Comparison of ENCODE assay signal across 1 cellular context in genomic region chr11:65493367-65494176, GRCh38.
TF ChIP-seq lines count a peak whose summit lies in the region.

No MANE protein-coding gene starts in this region.

TF ChIP-seq in H1, 55 proteins besides CTCF, POLR2A, EP300 and RAD21:
- TF ChIP-seq KDM1A (IDR thresholded peaks at IDR 0.05; ENCODE audit: borderline replicate concordance, low read length) (no peak), TAF7 (optimal IDR thresholded peaks at IDR 0.05; ENCODE audit: borderline replicate concordance, low read depth, low read length) (no peak), TBP (IDR thresholded peaks at IDR 0.05; ENCODE audit: low read depth, low read length) (no peak), BRCA1 (IDR thresholded peaks at IDR 0.05; ENCODE audit: low read depth, low read length) (no peak), ATF2 (IDR thresholded peaks at IDR 0.05; ENCODE audit: low read length) (no peak), CREB1 (IDR thresholded peaks at IDR 0.05) (no peak), MAFK (IDR thresholded peaks at IDR 0.05; ENCODE audit: low read depth, low read length) (no peak), CEBPB (IDR thresholded peaks at IDR 0.05; ENCODE audit: low read depth, low read length) (no peak), SP1 (IDR thresholded peaks at IDR 0.05; ENCODE audit: low read depth, low read length) (no peak), USF2 (IDR thresholded peaks at IDR 0.05; ENCODE audit: low read length) (no peak), BACH1 (IDR thresholded peaks at IDR 0.05; ENCODE audit: low read length) (no peak), CHD2 (IDR thresholded peaks at IDR 0.05; ENCODE audit: low read length) (no peak), YY1 (IDR thresholded peaks at IDR 0.05; ENCODE audit: low read depth, low read length) (no peak), FOSL1 (IDR thresholded peaks at IDR 0.05; ENCODE audit: insufficient read depth, low read depth, low read length) (no peak)
- TF ChIP-seq, protein P1, sequence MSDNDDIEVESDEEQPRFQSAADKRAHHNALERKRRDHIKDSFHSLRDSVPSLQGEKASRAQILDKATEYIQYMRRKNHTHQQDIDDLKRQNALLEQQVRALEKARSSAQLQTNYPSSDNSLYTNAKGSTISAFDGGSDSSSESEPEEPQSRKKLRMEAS (IDR thresholded peaks at IDR 0.05): no peak
